Comparison of ENCODE assay signal across 8 cellular contexts in genomic region chr4:183098723-183099536, GRCh38. TPM values are rescaled to one million over a fixed set of nuclear protein-coding genes. Genes with fewer than 3 reads are reported as not detected.
A peak's percentile ranks its signal among the peaks of the same experiment; 100 is the strongest.
DNase-seq lines count a peak whose midpoint lies in the region; ATAC-seq, FAIRE-seq and TF ChIP-seq lines count a peak whose summit lies in the region.

Gene WWC2, plus strand, starts transcription at chr4:183099257. Its CDS starts 235 bp downstream, at chr4:183099492.

- peak within 1 kb of the TSS; percentile 72 for H3K4me3 Mint-ChIP-seq in activated B cell treated with CpG ODN at 0.5 μM for 24 hours

- H3K4me3 ChIP-seq in HFF-Myc (replicated peaks; ENCODE audit: low read depth, low read length) (peak within 1 kb of the TSS; percentile 85), bronchial epithelial cell (ENCODE audit: low read depth, low read length) (peak within 1 kb of the TSS; percentile 77), iPS-18a (ENCODE audit: low read length) (peak within 1 kb of the TSS; percentile 86)

- TF ChIP-seq CTCF in HFF-Myc (IDR thresholded peaks at IDR 0.05; ENCODE audit: low read depth, low read length, missing control alignments), result no peak
- no peak for TF ChIP-seq CTCF in activated B cell treated with CpG ODN at 0.5 μM for 24 hours (IDR thresholded peaks at IDR 0.05)
- no peak for TF ChIP-seq CTCF in bronchial epithelial cell (IDR thresholded peaks at IDR 0.05; ENCODE audit: insufficient read depth, low read length, severe bottlenecking)

- no peaks in the 10 kb centered on the region for H3K36me3 ChIP-seq in bronchial epithelial cell (ENCODE audit: control insufficient read depth, insufficient read depth, low read length)
- H3K36me3 ChIP-seq in iPS-18a (ENCODE audit: control insufficient read depth, low read depth, low read length), result no peaks in the 10 kb centered on the region

- H3K9ac ChIP-seq in iPS-18a (ENCODE audit: low read length), result peak within 1 kb of the TSS; percentile 92

- no peak within 1 kb of the TSS for H3K27ac Mint-ChIP-seq in activated B cell treated with CpG ODN at 0.5 μM for 24 hours

- peak; percentile 92 for DNase-seq in ELR (ENCODE audit: low read depth)
- DNase-seq in HFF-Myc (ENCODE audit: extremely low read depth, low read depth), result peak; percentile 37
- peak; percentile 1 for DNase-seq in NCI-H2107 (lab: John Stamatoyannopoulos, UW)
- peak; percentile 27 for DNase-seq in activated B cell treated with CpG ODN at 0.5 μM for 24 hours
- DNase-seq in bronchial epithelial cell (ENCODE audit: low read depth), result peak; percentile 74
- DNase-seq in sciatic nerve (ENCODE audit: low spot score), result peak; percentile 91

- H3K27me3 ChIP-seq in bronchial epithelial cell (ENCODE audit: control insufficient read depth, insufficient read depth, low read length) (no peaks in the 10 kb centered on the region), iPS-18a (ENCODE audit: control insufficient read depth, insufficient read depth, low read length) (peaks cover 17% of the 10 kb centered on the region)

- H3K4me1 Mint-ChIP-seq in activated B cell treated with CpG ODN at 0.5 μM for 24 hours, result peaks cover 7% of the 10 kb centered on the region

- intact Hi-C loops in activated B cell treated with CpG ODN at 0.5 μM for 24 hours (cut with micrococcal nuclease) (loop anchor here (2.0 to 10.0 kb wide), 2 partner anchors 180 to 296 kb away; no protein-coding TSS in a partner anchor), sciatic nerve (cut with DNase I) (no loop called here)

- no peaks in the 10 kb centered on the region for H3K9me3 Mint-ChIP-seq in activated B cell treated with CpG ODN at 0.5 μM for 24 hours

- peak; percentile 71 for ATAC-seq in activated B cell treated with CpG ODN at 0.5 μM for 24 hours (ENCODE audit: low read depth)
- peak; percentile 95 for ATAC-seq in sciatic nerve
- no peak for ATAC-seq in GM18873 (IDR thresholded peaks at IDR 0.05; ENCODE audit: low FRiP score, unreplicated experiment)

- no peaks in the 10 kb centered on the region for H3K9me3 ChIP-seq in iPS-18a (ENCODE audit: control insufficient read depth, low read depth, low read length)

- H3K4me1 ChIP-seq in iPS-18a (ENCODE audit: control insufficient read depth, low read depth, low read length), result peaks cover 32% of the 10 kb centered on the region

- peak within 1 kb of the TSS; percentile 82 for H3K27ac ChIP-seq in iPS-18a (ENCODE audit: low read length)

- FAIRE-seq in bronchial epithelial cell (lab: Jason Lieb, UNC), result no peak

- CTCF ChIA-PET in activated B cell treated with CpG ODN at 0.5 μM for 24 hours (lab: Charles Lee), result no interaction called here

- H3K27me3 Mint-ChIP-seq in activated B cell treated with CpG ODN at 0.5 μM for 24 hours, result peaks cover 35% of the 10 kb centered on the region

- no peaks in the 10 kb centered on the region for H3K36me3 Mint-ChIP-seq in activated B cell treated with CpG ODN at 0.5 μM for 24 hours (ENCODE audit: low read depth)

- POLR2A ChIA-PET in activated B cell treated with CpG ODN at 0.5 μM for 24 hours (lab: Charles Lee), result interaction anchor here (0.7 kb wide), 1 partner anchor 181 kb away, joined by 3 read pairs; no protein-coding TSS in a partner anchor

RNA-seq across cellular contexts. Expression of gene WWC2, which starts in this region (rescaled TPM):
- 0.47 and 0.76 TPM in 2 replicates for total RNA-seq in activated B cell treated with CpG ODN at 0.5 μM for 24 hours
- 13.2 and 13.4 TPM in 2 replicates for total RNA-seq in bronchial epithelial cell
- total RNA-seq in sciatic nerve, result 67.3 TPM

Comparison
In these comparisons a context has a peak if more than half of its experiments do, and no peak if none do; other contexts are left out.
1. Peak in DNase-seq and ATAC-seq in activated B cell treated with CpG ODN at 0.5 μM for 24 hours; RNA of the gene not detected or under 1 TPM.
2. DNase-seq: peak in every context shown above with its lines; median percentile 92 in ELR; 91 in sciatic nerve; 74 in bronchial epithelial cell; 37 in HFF-Myc; 27 in activated B cell treated with CpG ODN at 0.5 μM for 24 hours; 1 in NCI-H2107.